ENCODE assay signal across 7 cellular contexts in genomic region chr15:64893481-64894394, GRCh38. TPM values are rescaled to one million over a fixed set of nuclear protein-coding genes. Genes with fewer than 3 reads are reported as not detected.
DNase-seq lines count a peak whose midpoint lies in the region; ATAC-seq and TF ChIP-seq lines count a peak whose summit lies in the region.

No MANE protein-coding gene starts in this region.

- DNase-seq in OCI-M1 (lab: John Stamatoyannopoulos, UW): peak; percentile 95
- peak; percentile 89 for DNase-seq in fibroblast of the aortic adventitia (ENCODE audit: low read depth)
- DNase-seq in natural killer cell: peak; percentile 82

- H3K27ac Mint-ChIP-seq in activated T-helper 17 cell treated with anti-CD3 and anti-CD28 coated beads, Interleukin-2, amount 50 U/mL, for 72 hours: peak overlapping the region; percentile 99
- peak overlapping the region; percentile 98 to 99 for H3K27ac Mint-ChIP-seq in natural killer cell
- H3K27ac Mint-ChIP-seq in stimulated activated memory B cell treated with anti-CD40 and anti-IgM and Interleukin-4, amounts not matched to agents 10 μg/mL and 1 μg/mL and 100 μg/mL, for 72 hours: peak overlapping the region; percentile 98

- no peaks in the 10 kb centered on the region for H3K27me3 Mint-ChIP-seq in activated T-helper 17 cell treated with anti-CD3 and anti-CD28 coated beads, Interleukin-2, amount 50 U/mL, for 72 hours
- H3K27me3 Mint-ChIP-seq in natural killer cell (ENCODE audit: low read depth in 2 of 2): no peaks in the 10 kb centered on the region
- no peaks in the 10 kb centered on the region for H3K27me3 Mint-ChIP-seq in stimulated activated memory B cell treated with anti-CD40 and anti-IgM and Interleukin-4, amounts not matched to agents 10 μg/mL and 1 μg/mL and 100 μg/mL, for 72 hours

- H3K9me3 Mint-ChIP-seq in activated T-helper 17 cell treated with anti-CD3 and anti-CD28 coated beads, Interleukin-2, amount 50 U/mL, for 72 hours: no peaks in the 10 kb centered on the region
- H3K9me3 Mint-ChIP-seq in natural killer cell: no peaks in the 10 kb centered on the region
- H3K9me3 Mint-ChIP-seq in stimulated activated memory B cell treated with anti-CD40 and anti-IgM and Interleukin-4, amounts not matched to agents 10 μg/mL and 1 μg/mL and 100 μg/mL, for 72 hours: no peaks in the 10 kb centered on the region

- H3K4me3 Mint-ChIP-seq in activated T-helper 17 cell treated with anti-CD3 and anti-CD28 coated beads, Interleukin-2, amount 50 U/mL, for 72 hours: peak overlapping the region; percentile 99
- H3K4me3 Mint-ChIP-seq in natural killer cell: peak overlapping the region; percentile 84
- peak overlapping the region; percentile 85 for H3K4me3 Mint-ChIP-seq in stimulated activated memory B cell treated with anti-CD40 and anti-IgM and Interleukin-4, amounts not matched to agents 10 μg/mL and 1 μg/mL and 100 μg/mL, for 72 hours

- no peak overlapping the region for H3K4me3 ChIP-seq in fibroblast of the aortic adventitia (ENCODE audit: low read depth, low read length)

- intact Hi-C loops in natural killer cell (cut with micrococcal nuclease): loop anchor here (1.0 kb wide), 1 partner anchor 10 kb away; no protein-coding TSS in a partner anchor

- peaks cover 13% of the 10 kb centered on the region for H3K36me3 Mint-ChIP-seq in activated T-helper 17 cell treated with anti-CD3 and anti-CD28 coated beads, Interleukin-2, amount 50 U/mL, for 72 hours (ENCODE audit: low read depth)
- no peaks in the 10 kb centered on the region for H3K36me3 Mint-ChIP-seq in natural killer cell
- no peaks in the 10 kb centered on the region for H3K36me3 Mint-ChIP-seq in stimulated activated memory B cell treated with anti-CD40 and anti-IgM and Interleukin-4, amounts not matched to agents 10 μg/mL and 1 μg/mL and 100 μg/mL, for 72 hours

- TF ChIP-seq CTCF in fibroblast of the aortic adventitia (IDR thresholded peaks at IDR 0.05; ENCODE audit: insufficient read depth, low read length) (no peak), natural killer cell (IDR thresholded peaks at IDR 0.05) (no peak)

- ATAC-seq in GM18867 (IDR thresholded peaks at IDR 0.05; ENCODE audit: unreplicated experiment): peak; percentile 63
- ATAC-seq in HG03060 (IDR thresholded peaks at IDR 0.05; ENCODE audit: low read depth, unreplicated experiment): peak; percentile 35
- peak; percentile 86 for ATAC-seq in activated T-helper 17 cell treated with anti-CD3 and anti-CD28 coated beads, Interleukin-2, amount 50 U/mL, for 72 hours (replicated peaks)
- ATAC-seq in natural killer cell: peak; percentile 61 to 80 (median 72)
- peak; percentile 88 for ATAC-seq in stimulated activated memory B cell treated with anti-CD40 and anti-IgM and Interleukin-4, amounts not matched to agents 10 μg/mL and 1 μg/mL and 100 μg/mL, for 72 hours

- H3K4me1 Mint-ChIP-seq in activated T-helper 17 cell treated with anti-CD3 and anti-CD28 coated beads, Interleukin-2, amount 50 U/mL, for 72 hours: peaks cover 44% of the 10 kb centered on the region
- peaks cover 66 to 72% of the 10 kb centered on the region in 2 donors for H3K4me1 Mint-ChIP-seq in natural killer cell
- H3K4me1 Mint-ChIP-seq in stimulated activated memory B cell treated with anti-CD40 and anti-IgM and Interleukin-4, amounts not matched to agents 10 μg/mL and 1 μg/mL and 100 μg/mL, for 72 hours: peaks cover 74% of the 10 kb centered on the region

RNA-seq across cellular contexts. Expression of gene ANKDD1A, which starts 18.0 kb away (rescaled TPM):
- total RNA-seq in activated T-helper 17 cell treated with anti-CD3 and anti-CD28 coated beads, Interleukin-2, amount 50 U/mL, for 72 hours: 10 to 100 TPM in 1 of 2 donors, 1 to 10 TPM in 1; 4.3 to 10.1 TPM
- 2.9 and 5.1 TPM in 2 replicates for total RNA-seq in fibroblast of the aortic adventitia (ENCODE audit: low replicate concordance)
- 10 to 100 TPM; 13.7 to 16.2 (median 13.9) TPM for total RNA-seq in natural killer cell

RNA-seq across cellular contexts. Expression of gene PLEKHO2, which starts 52.0 kb away (rescaled TPM):
- total RNA-seq in activated T-helper 17 cell treated with anti-CD3 and anti-CD28 coated beads, Interleukin-2, amount 50 U/mL, for 72 hours: 10 to 100 TPM; 21.8 to 25.9 TPM
- total RNA-seq in fibroblast of the aortic adventitia (ENCODE audit: low replicate concordance): 16.0 and 21.8 TPM in 2 replicates
- 10 to 100 TPM; 35.3 to 53.4 (median 49.8) TPM for total RNA-seq in natural killer cell

Comparison
In these comparisons a context has a peak if more than half of its experiments do, and no peak if none do; other contexts are left out.
1. ATAC-seq: peak in every context shown above with its lines; median percentile 88 in stimulated activated memory B cell treated with anti-CD40 and anti-IgM and Interleukin-4, amounts not matched to agents 10 μg/mL and 1 μg/mL and 100 μg/mL, for 72 hours; 86 in activated T-helper 17 cell treated with anti-CD3 and anti-CD28 coated beads, Interleukin-2, amount 50 U/mL, for 72 hours; 72 in natural killer cell; 63 in GM18867; 35 in HG03060.